Comparison of ENCODE assay signal across 1 cellular context in the genomic region with DNA sequence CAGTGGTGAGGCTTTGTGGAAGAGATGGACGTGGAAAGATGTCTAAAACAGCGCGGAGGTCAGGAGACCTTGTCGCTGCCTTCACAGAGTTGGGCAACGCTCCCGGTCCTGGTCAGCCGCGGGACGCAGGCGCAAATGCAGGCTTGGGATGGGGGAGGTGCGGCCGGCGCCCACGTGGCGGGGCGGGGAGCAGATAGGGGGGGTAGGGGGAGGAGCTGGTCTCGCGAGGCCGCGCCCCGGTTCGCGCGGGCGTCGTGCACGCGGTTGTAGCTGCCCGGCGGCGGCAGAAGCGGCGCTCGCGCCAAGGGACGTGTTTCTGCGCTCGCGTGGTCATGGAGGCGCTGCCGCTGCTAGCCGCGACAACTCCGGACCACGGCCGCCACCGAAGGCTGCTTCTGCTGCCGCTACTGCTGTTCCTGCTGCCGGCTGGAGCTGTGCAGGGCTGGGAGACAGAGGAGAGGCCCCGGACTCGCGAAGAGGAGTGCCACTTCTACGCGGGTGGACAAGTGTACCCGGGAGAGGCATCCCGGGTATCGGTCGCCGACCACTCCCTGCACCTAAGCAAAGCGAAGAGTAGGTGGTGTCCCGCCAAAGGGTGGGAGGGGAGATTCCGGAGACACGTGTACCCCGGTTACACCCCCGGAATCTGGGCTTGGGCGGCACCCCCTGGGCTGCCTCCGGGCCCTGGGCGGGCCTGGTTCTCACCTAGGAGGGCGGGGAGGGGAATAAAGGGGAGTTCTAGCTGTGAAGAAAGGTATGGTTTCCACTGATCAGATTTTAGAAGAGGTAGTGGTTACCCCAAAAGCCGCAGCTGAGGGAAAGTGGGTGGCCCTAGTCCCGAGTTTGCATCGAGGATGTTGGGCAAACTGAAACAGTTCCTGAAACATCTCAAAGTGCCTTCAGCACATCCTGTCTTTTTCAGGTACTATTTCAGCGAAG.
A peak's percentile ranks its signal among the peaks of the same experiment; 100 is the strongest.
TF ChIP-seq lines count a peak whose summit lies in the region.

TSS of gene PRDX4 (plus strand) at position 255 of the 939 bp plus-strand sequence. CDS start at position 333, 78 bp downstream.

TF ChIP-seq in HEK293, 187 proteins besides CTCF, POLR2A, EP300 and RAD21 (continued from another document):
- TF ChIP-seq PRDM10 (tag by site-specific recombination; IDR thresholded peaks at IDR 0.05): 0 out of 2 replicates have a peak, but pooled peaks have one; percentile 8
